13 cellular contexts compared by ENCODE assay signal in the genomic region with DNA sequence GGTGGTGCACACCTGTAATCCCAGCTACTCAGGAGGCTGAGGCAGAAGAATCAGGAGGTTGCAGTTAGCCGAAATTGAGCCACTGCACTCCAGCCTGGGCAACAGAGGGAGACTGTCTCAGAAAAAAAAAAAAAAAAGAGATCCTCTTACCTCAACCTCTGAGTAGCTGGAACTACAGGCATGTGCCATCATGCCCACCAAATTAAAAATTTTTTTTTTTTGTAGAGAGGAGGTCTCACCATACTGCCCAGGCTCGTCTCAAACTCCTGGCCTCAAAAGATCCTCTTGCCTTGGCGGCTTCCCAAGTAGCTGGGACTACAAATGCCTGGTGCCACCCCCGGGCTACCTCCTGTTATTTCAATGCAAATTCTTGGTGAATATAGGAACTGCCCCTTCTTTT. TPM values are rescaled to one million over a fixed set of nuclear protein-coding genes. Genes with fewer than 3 reads are reported as not detected.
DNase-seq lines count a peak whose midpoint lies in the region; ATAC-seq and TF ChIP-seq lines count a peak whose summit lies in the region.
"Had no signal": no experiment of that assay in that cellular context is flagged by ENCODE, and none has a peak within 500 bp of the region (broad histone marks: within the 10 kb centered on the region; RNA-seq: fewer than 3 reads in every experiment).

No MANE protein-coding gene starts in this region.

- H3K4me1 ChIP-seq in CD4-positive, CD25-positive, alpha-beta regulatory T cell (ENCODE audit: control insufficient read depth, insufficient read depth, low read length, poor library complexity, severe bottlenecking): peaks cover 27% of the 10 kb centered on the region
- H3K4me1 ChIP-seq in HAP-1: peaks cover 18% of the 10 kb centered on the region

- H3K9me3 ChIP-seq in CD4-positive, CD25-positive, alpha-beta regulatory T cell (ENCODE audit: control insufficient read depth in 2 of 2, low read length in 2 of 2): peaks cover 0 to 1% of the 10 kb centered on the region in 2 experiments
- peaks cover 3% of the 10 kb centered on the region; the same call in 1 of the 2 replicates for H3K9me3 ChIP-seq in HAP-1

- peak overlapping the region; percentile 84 to 99 (median 98) for H3K4me3 Mint-ChIP-seq in CD4-positive, CD25-positive, alpha-beta regulatory T cell
- H3K4me3 Mint-ChIP-seq in activated B cell treated with CpG ODN at 0.5 μM for 24 hours: peak overlapping the region; percentile 11
- H3K4me3 Mint-ChIP-seq in mesothelial cell of epicardium: peak overlapping the region; percentile 99

- no peak for DNase-seq in CD4-positive, CD25-positive, alpha-beta regulatory T cell
- DNase-seq in HAP-1 (ENCODE audit: low spot score in 2 of 2) (peak in 1 of 2 experiments; percentile 45), activated B cell treated with CpG ODN at 0.5 μM for 24 hours (no peak), mesothelial cell of epicardium (ENCODE audit: low spot score in 2 of 2, unreplicated experiment in 2 of 2) (no peak), G401 (ENCODE audit: low spot score) (no peak), cardiac septum (ENCODE audit: low spot score) (no peak)
- DNase-seq in stimulated activated CD4-positive, alpha-beta T cell treated with anti-CD3 and anti-CD28 coated beads, Interleukin-15, amount 100 ng/mL, for 24 hours: no peak
- DNase-seq: cortex of kidney; DMS153; NCI-H2081; Right ventricle myocardium superior; stimulated activated naive CD4-positive, alpha-beta T cell had no signal

- in situ Hi-C loops in HAP-1 (cut with MboI; ENCODE audit: low sequenced_read_pairs) (no loop called here), G401 (cut with HindIII; ENCODE audit: low sequenced_read_pairs) (no loop called here)

- no peak for ATAC-seq in CD4-positive, CD25-positive, alpha-beta regulatory T cell (ENCODE audit: low read depth in 2 of 2)
- ATAC-seq in activated B cell treated with CpG ODN at 0.5 μM for 24 hours (ENCODE audit: low read depth) (no peak), HG03280 (IDR thresholded peaks at IDR 0.05; ENCODE audit: unreplicated experiment) (no peak)

- H3K4me3 ChIP-seq in CD4-positive, CD25-positive, alpha-beta regulatory T cell (ENCODE audit: low read depth, low read length): no peak overlapping the region
- H3K4me3 ChIP-seq in HAP-1: peak overlapping the region; percentile 95

- peaks cover 6% of the 10 kb centered on the region for H3K36me3 ChIP-seq in CD4-positive, CD25-positive, alpha-beta regulatory T cell (ENCODE audit: control insufficient read depth, insufficient read depth, low read length)
- peaks cover 24% of the 10 kb centered on the region for H3K36me3 ChIP-seq in HAP-1 (replicated peaks)

- H3K27me3 ChIP-seq in CD4-positive, CD25-positive, alpha-beta regulatory T cell (ENCODE audit: control insufficient read depth, insufficient read depth, low read length): peaks cover 5% of the 10 kb centered on the region
- peaks cover 5% of the 10 kb centered on the region for H3K27me3 ChIP-seq in HAP-1 (ENCODE audit: low read depth)

- no peak overlapping the region for H3K27ac ChIP-seq in CD4-positive, CD25-positive, alpha-beta regulatory T cell (ENCODE audit: insufficient read depth, low read length, poor library complexity, severe bottlenecking)

- no peak overlapping the region for H3K27ac Mint-ChIP-seq in CD4-positive, CD25-positive, alpha-beta regulatory T cell
- H3K27ac Mint-ChIP-seq in activated B cell treated with CpG ODN at 0.5 μM for 24 hours (no peak overlapping the region), mesothelial cell of epicardium (no peak overlapping the region)

- peaks cover 23 to 49% (median 35%) of the 10 kb centered on the region in 4 donors for H3K4me1 Mint-ChIP-seq in CD4-positive, CD25-positive, alpha-beta regulatory T cell
- peaks cover 29% of the 10 kb centered on the region for H3K4me1 Mint-ChIP-seq in activated B cell treated with CpG ODN at 0.5 μM for 24 hours
- peaks cover 22% of the 10 kb centered on the region for H3K4me1 Mint-ChIP-seq in mesothelial cell of epicardium

- no peak for TF ChIP-seq CTCF in activated B cell treated with CpG ODN at 0.5 μM for 24 hours (IDR thresholded peaks at IDR 0.05)
- TF ChIP-seq CTCF in mesothelial cell of epicardium (IDR thresholded peaks at IDR 0.05; ENCODE audit: unreplicated experiment): no peak

- intact Hi-C loops in activated B cell treated with CpG ODN at 0.5 μM for 24 hours (cut with micrococcal nuclease) (loop anchor here (5.0 to 10.0 kb wide), 4 partner anchors 643 to 1743 kb away; a partner anchor contains a TSS), cardiac septum (cut with DNase I) (no loop called here)

- POLR2A ChIA-PET in activated B cell treated with CpG ODN at 0.5 μM for 24 hours (lab: Charles Lee): no interaction called here

- peaks cover 0 to 2% (median 0%) of the 10 kb centered on the region in 7 donors for H3K9me3 Mint-ChIP-seq in CD4-positive, CD25-positive, alpha-beta regulatory T cell
- H3K9me3 Mint-ChIP-seq in activated B cell treated with CpG ODN at 0.5 μM for 24 hours (no peaks in the 10 kb centered on the region), mesothelial cell of epicardium (no peaks in the 10 kb centered on the region)

- CTCF ChIA-PET in activated B cell treated with CpG ODN at 0.5 μM for 24 hours (lab: Charles Lee): interaction anchor here (2.0 kb wide), 1 partner anchor 29 kb away, joined by 8 read pairs; no protein-coding TSS in a partner anchor

- peaks cover 18% of the 10 kb centered on the region for H3K27me3 Mint-ChIP-seq in CD4-positive, CD25-positive, alpha-beta regulatory T cell
- H3K27me3 Mint-ChIP-seq in activated B cell treated with CpG ODN at 0.5 μM for 24 hours (peaks cover 6% of the 10 kb centered on the region), mesothelial cell of epicardium (ENCODE audit: low read depth) (peaks cover 2% of the 10 kb centered on the region)

- H3K36me3 Mint-ChIP-seq in CD4-positive, CD25-positive, alpha-beta regulatory T cell: peaks cover 12% of the 10 kb centered on the region
- H3K36me3 Mint-ChIP-seq in activated B cell treated with CpG ODN at 0.5 μM for 24 hours (ENCODE audit: low read depth) (peaks cover 28% of the 10 kb centered on the region), mesothelial cell of epicardium (peaks cover 3% of the 10 kb centered on the region)

RNA-seq across cellular contexts. Expression of a gene that starts 1.5 kb away (rescaled TPM):
- 11.7 TPM for total RNA-seq in CD4-positive, CD25-positive, alpha-beta regulatory T cell
- polyA plus RNA-seq in CD4-positive, CD25-positive, alpha-beta regulatory T cell: 10 to 100 TPM; 19.0 to 36.1 (median 25.1) TPM
- total RNA-seq in activated B cell treated with CpG ODN at 0.5 μM for 24 hours: 27.1 and 31.6 TPM in 2 replicates
- 35.9 to 40.7 TPM (median 37.3 TPM) in 3 replicates for total RNA-seq in mesothelial cell of epicardium
- 53.5 and 54.2 TPM in 2 replicates for total RNA-seq in G401 (2014; rRNA removed; shearing (Covaris generic))
- 13.5 TPM for total RNA-seq in cardiac septum

Comparison
In these comparisons a context has a peak if more than half of its experiments do, and no peak if none do; other contexts are left out.
1. H3K4me3 Mint-ChIP-seq: peak in every context shown above with its lines; median percentile 99 in mesothelial cell of epicardium; 98 in CD4-positive, CD25-positive, alpha-beta regulatory T cell; 11 in activated B cell treated with CpG ODN at 0.5 μM for 24 hours.